1 cellular context compared by ENCODE assay signal in the genomic region with DNA sequence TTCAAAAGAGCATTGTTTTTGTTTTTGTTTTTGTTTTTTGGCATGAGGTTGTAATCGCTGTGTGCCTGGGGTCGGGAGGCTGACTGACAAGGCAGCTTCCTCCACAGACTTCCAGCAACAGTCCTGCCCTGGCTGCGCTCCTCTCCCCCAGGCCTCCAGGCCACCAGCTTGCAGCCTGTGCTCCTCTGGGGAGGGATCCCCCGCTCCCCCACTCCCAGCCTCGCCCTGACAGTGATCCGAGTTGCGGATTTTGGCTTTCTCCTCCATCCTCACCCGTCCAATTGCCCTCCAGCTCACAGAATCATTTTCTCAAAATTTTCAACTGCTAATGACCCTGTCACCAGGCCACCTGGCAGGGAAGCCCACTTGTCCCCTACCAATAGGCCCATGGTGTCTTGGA.
TF ChIP-seq lines count a peak whose summit lies in the region.

No MANE protein-coding gene starts in this region.

TF ChIP-seq in HepG2, 621 proteins besides CTCF, POLR2A, EP300 and RAD21 (continued from another document):
- TF ChIP-seq, protein P1, sequence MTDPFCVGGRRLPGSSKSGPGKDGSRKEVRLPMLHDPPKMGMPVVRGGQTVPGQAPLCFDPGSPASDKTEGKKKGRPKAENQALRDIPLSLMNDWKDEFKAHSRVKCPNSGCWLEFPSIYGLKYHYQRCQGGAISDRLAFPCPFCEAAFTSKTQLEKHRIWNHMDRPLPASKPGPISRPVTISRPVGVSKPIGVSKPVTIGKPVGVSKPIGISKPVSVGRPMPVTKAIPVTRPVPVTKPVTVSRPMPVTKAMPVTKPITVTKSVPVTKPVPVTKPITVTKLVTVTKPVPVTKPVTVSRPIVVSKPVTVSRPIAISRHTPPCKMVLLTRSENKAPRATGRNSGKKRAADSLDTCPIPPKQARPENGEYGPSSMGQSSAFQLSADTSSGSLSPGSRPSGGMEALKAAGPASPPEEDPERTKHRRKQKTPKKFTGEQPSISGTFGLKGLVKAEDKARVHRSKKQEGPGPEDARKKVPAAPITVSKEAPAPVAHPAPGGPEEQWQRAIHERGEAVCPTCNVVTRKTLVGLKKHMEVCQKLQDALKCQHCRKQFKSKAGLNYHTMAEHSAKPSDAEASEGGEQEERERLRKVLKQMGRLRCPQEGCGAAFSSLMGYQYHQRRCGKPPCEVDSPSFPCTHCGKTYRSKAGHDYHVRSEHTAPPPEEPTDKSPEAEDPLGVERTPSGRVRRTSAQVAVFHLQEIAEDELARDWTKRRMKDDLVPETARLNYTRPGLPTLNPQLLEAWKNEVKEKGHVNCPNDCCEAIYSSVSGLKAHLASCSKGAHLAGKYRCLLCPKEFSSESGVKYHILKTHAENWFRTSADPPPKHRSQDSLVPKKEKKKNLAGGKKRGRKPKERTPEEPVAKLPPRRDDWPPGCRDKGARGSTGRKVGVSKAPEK (CRISPR knock-in tag; IDR thresholded peaks at IDR 0.05; ENCODE audit: borderline replicate concordance), result no peak
- TF ChIP-seq ZNF501 (CRISPR knock-in tag; IDR thresholded peaks at IDR 0.05) (0 out of 2 replicates have a peak, but pooled peaks have one; percentile 18), FOXC1 (CRISPR knock-in tag; IDR thresholded peaks at IDR 0.05; ENCODE audit: borderline replicate concordance) (no peak), GABPB1 (CRISPR knock-in tag; IDR thresholded peaks at IDR 0.05) (0 out of 2 replicates have a peak, but pooled peaks have one; percentile 23), ZNF530 (CRISPR knock-in tag; IDR thresholded peaks at IDR 0.05; ENCODE audit: low read depth) (no peak), MAZ (IDR thresholded peaks at IDR 0.05; ENCODE audit: borderline replicate concordance, low read depth, low read length) (no peak), MAZ (CRISPR knock-in tag; IDR thresholded peaks at IDR 0.05; ENCODE audit: low read depth) (no peak), NCOA1 (CRISPR knock-in tag; IDR thresholded peaks at IDR 0.05) (no peak), MEF2D (CRISPR knock-in tag; IDR thresholded peaks at IDR 0.05) (no peak), MIER3 (CRISPR knock-in tag; IDR thresholded peaks at IDR 0.05; ENCODE audit: borderline replicate concordance) (no peak), ZNF670 (CRISPR knock-in tag; IDR thresholded peaks at IDR 0.05; ENCODE audit: borderline replicate concordance) (no peak), ZNF572 (CRISPR knock-in tag; IDR thresholded peaks at IDR 0.05) (0 out of 2 replicates have a peak, but pooled peaks have one; percentile 21), ETV6 (CRISPR knock-in tag; conservative IDR thresholded peaks at IDR 0.05) (no peak)
- TF ChIP-seq, protein P2, sequence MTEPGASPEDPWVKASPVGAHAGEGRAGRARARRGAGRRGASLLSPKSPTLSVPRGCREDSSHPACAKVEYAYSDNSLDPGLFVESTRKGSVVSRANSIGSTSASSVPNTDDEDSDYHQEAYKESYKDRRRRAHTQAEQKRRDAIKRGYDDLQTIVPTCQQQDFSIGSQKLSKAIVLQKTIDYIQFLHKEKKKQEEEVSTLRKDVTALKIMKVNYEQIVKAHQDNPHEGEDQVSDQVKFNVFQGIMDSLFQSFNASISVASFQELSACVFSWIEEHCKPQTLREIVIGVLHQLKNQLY (CRISPR knock-in tag; IDR thresholded peaks at IDR 0.05), result no peak
- TF ChIP-seq, protein P3, sequence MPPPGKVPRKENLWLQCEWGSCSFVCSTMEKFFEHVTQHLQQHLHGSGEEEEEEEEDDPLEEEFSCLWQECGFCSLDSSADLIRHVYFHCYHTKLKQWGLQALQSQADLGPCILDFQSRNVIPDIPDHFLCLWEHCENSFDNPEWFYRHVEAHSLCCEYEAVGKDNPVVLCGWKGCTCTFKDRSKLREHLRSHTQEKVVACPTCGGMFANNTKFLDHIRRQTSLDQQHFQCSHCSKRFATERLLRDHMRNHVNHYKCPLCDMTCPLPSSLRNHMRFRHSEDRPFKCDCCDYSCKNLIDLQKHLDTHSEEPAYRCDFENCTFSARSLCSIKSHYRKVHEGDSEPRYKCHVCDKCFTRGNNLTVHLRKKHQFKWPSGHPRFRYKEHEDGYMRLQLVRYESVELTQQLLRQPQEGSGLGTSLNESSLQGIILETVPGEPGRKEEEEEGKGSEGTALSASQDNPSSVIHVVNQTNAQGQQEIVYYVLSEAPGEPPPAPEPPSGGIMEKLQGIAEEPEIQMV (CRISPR knock-in tag; IDR thresholded peaks at IDR 0.05; ENCODE audit: low read depth), result no peak
- TF ChIP-seq, protein P4, sequence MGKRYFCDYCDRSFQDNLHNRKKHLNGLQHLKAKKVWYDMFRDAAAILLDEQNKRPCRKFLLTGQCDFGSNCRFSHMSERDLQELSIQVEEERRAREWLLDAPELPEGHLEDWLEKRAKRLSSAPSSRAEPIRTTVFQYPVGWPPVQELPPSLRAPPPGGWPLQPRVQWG (CRISPR knock-in tag; IDR thresholded peaks at IDR 0.05; ENCODE audit: borderline replicate concordance, low read depth), result no peak
